ENCODE assay signal across 40 cellular contexts in genomic region chr11:114551060-114551459, GRCh38. TPM values are rescaled to one million over a fixed set of nuclear protein-coding genes. Genes with fewer than 3 reads are reported as not detected.
"Had no signal": no experiment of that assay in that cellular context is flagged by ENCODE, and none has a peak within 500 bp of the region (broad histone marks: within the 10 kb centered on the region; RNA-seq: fewer than 3 reads in every experiment).

No MANE protein-coding gene starts in this region.

- H3K27ac ChIP-seq: ascending aorta, cardiac muscle cell, WERI-Rb-1 had no signal

- H3K9me3 ChIP-seq: ascending aorta had no signal

- H3K27me3 Mint-ChIP-seq: activated naive CD4-positive, alpha-beta T cell treated with anti-CD3 and anti-CD28 coated beads, Interleukin-2, amount 50 U/mL, for 24 hours; activated naive CD8-positive, alpha-beta T cell; activated T-cell treated with anti-CD3 and anti-CD28 coated beads, Interleukin-2, amount 50 U/mL, for 24 hours; central memory CD8-positive, alpha-beta T cell had no signal

- DNase-seq: activated CD4-positive, alpha-beta memory T cell treated with anti-CD3 and anti-CD28 coated beads, Interleukin-2, amount 10 ng/mL, durations not matched to agents 7 days and 5 days; activated CD4-positive, alpha-beta T cell treated with anti-CD3 and anti-CD28 coated beads for 1 hour; activated CD4-positive, alpha-beta T cell treated with anti-CD3 and anti-CD28 coated beads for 36 hours; activated CD4-positive, alpha-beta T cell treated with anti-CD3 and anti-CD28 coated beads for 48 hours; activated CD4-positive, alpha-beta T cell treated with anti-CD3 and anti-CD28 coated beads, Interleukin-2, amount 10 ng/mL, durations not matched to agents 7 days and 5 days; activated CD4-positive, alpha-beta T cell treated with anti-CD3 and anti-CD28 coated beads, Interleukin-2, amount 50 U/mL, for 48 hours; activated CD4-positive, CD25-positive, alpha-beta regulatory T cell; activated CD8-positive, alpha-beta memory T cell treated with anti-CD3 and anti-CD28 coated beads for 24 hours; activated CD8-positive, alpha-beta memory T cell treated with anti-CD3 and anti-CD28 coated beads, Interleukin-2, amount 10 ng/mL, durations not matched to agents 7 days and 5 days; activated CD8-positive, alpha-beta memory T cell treated with anti-CD3 and anti-CD28 coated beads, Interleukin-2, amount 50 U/mL, for 48 hours; activated CD8-positive, alpha-beta T cell treated with anti-CD3 and anti-CD28 coated beads, Interleukin-2, amount 10 ng/mL, durations not matched to agents 7 days and 5 days; activated effector memory CD4-positive, alpha-beta T cell treated with Interleukin-2 at 50 U/mL for 16 hours; activated gamma-delta T cell; activated naive CD4-positive, alpha-beta T cell treated with anti-CD3 and anti-CD28 coated beads, Interleukin-2, amount 10 ng/mL, durations not matched to agents 7 days and 5 days; activated naive CD4-positive, alpha-beta T cell treated with Interleukin-2 at 50 U/mL for 16 hours; activated naive CD8-positive, alpha-beta T cell treated with anti-CD3 and anti-CD28 coated beads, Interleukin-2, amount 10 ng/mL, durations not matched to agents 7 days and 5 days; activated naive CD8-positive, alpha-beta T cell treated with anti-CD3 and anti-CD28 coated beads, Interleukin-2, amount 50 U/mL, for 24 hours; activated T-cell treated with anti-CD3 and anti-CD28 coated beads, Interleukin-2, amount 50 U/mL, for 24 hours; activated T-cell treated with anti-CD3 and anti-CD28 coated beads, Interleukin-2, amount 50 U/mL, for 48 hours; amygdala; anterior cingulate cortex; caudate nucleus; cerebellar nuclear complex; T-helper 1 cell; T-helper 2 cell; T-helper 9 cell; WERI-Rb-1 had no signal

- H3K4me1 ChIP-seq: ascending aorta had no signal

- H3K36me3 Mint-ChIP-seq: activated CD8-positive, alpha-beta memory T cell treated with anti-CD3 and anti-CD28 coated beads, Interleukin-2, amount 10 ng/mL, durations not matched to agents 7 days and 5 days; activated naive CD4-positive, alpha-beta T cell treated with anti-CD3 and anti-CD28 coated beads, Interleukin-2, amount 10 ng/mL, durations not matched to agents 7 days and 5 days; activated naive CD4-positive, alpha-beta T cell treated with anti-CD3 and anti-CD28 coated beads, Interleukin-2, amount 50 U/mL, for 24 hours; activated naive CD8-positive, alpha-beta T cell; activated naive CD8-positive, alpha-beta T cell treated with anti-CD3 and anti-CD28 coated beads, Interleukin-2, amount 10 ng/mL, durations not matched to agents 7 days and 5 days; brain; WTC11 had no signal

- ATAC-seq: activated CD4-positive, alpha-beta T cell treated with anti-CD3 and anti-CD28 coated beads for 36 hours; activated CD4-positive, CD25-positive, alpha-beta regulatory T cell treated with anti-CD3 and anti-CD28 coated beads, Interleukin-2, amount 50 U/mL, for 24 hours; activated CD8-positive, alpha-beta memory T cell treated with anti-CD3 and anti-CD28 coated beads, Interleukin-2, amount 10 ng/mL, durations not matched to agents 7 days and 5 days; activated CD8-positive, alpha-beta T cell treated with anti-CD3 and anti-CD28 coated beads, Interleukin-2, amount 10 ng/mL, durations not matched to agents 7 days and 5 days; activated naive CD8-positive, alpha-beta T cell treated with anti-CD3 and anti-CD28 coated beads, Interleukin-2, amount 50 U/mL, for 24 hours; WTC11 had no signal

- H3K36me3 ChIP-seq: ascending aorta, cardiac muscle cell, WERI-Rb-1 had no signal

- H3K4me3 ChIP-seq: ascending aorta, cardiac muscle cell had no signal

- H3K4me1 Mint-ChIP-seq: activated CD4-positive, alpha-beta memory T cell treated with anti-CD3 and anti-CD28 coated beads, Interleukin-2, amount 10 ng/mL, durations not matched to agents 7 days and 5 days; activated CD4-positive, alpha-beta T cell treated with anti-CD3 and anti-CD28 coated beads for 36 hours; activated CD4-positive, alpha-beta T cell treated with anti-CD3 and anti-CD28 coated beads, Interleukin-2, amount 10 ng/mL, durations not matched to agents 7 days and 5 days; activated CD8-positive, alpha-beta memory T cell treated with anti-CD3 and anti-CD28 coated beads, Interleukin-2, amount 10 ng/mL, durations not matched to agents 7 days and 5 days; activated naive CD4-positive, alpha-beta T cell treated with anti-CD3 and anti-CD28 coated beads, Interleukin-2, amount 10 ng/mL, durations not matched to agents 7 days and 5 days; activated naive CD4-positive, alpha-beta T cell treated with anti-CD3 and anti-CD28 coated beads, Interleukin-2, amount 50 U/mL, for 24 hours; activated naive CD8-positive, alpha-beta T cell treated with anti-CD3 and anti-CD28 coated beads, Interleukin-2, amount 10 ng/mL, durations not matched to agents 7 days and 5 days; activated naive CD8-positive, alpha-beta T cell treated with anti-CD3 and anti-CD28 coated beads, Interleukin-2, amount 50 U/mL, for 24 hours; brain; central memory CD8-positive, alpha-beta T cell had no signal

- H3K27ac Mint-ChIP-seq: activated CD4-positive, alpha-beta memory T cell treated with anti-CD3 and anti-CD28 coated beads, Interleukin-2, amount 10 ng/mL, durations not matched to agents 7 days and 5 days; activated CD4-positive, alpha-beta T cell treated with anti-CD3 and anti-CD28 coated beads for 36 hours; activated CD4-positive, alpha-beta T cell treated with anti-CD3 and anti-CD28 coated beads, Interleukin-2, amount 10 ng/mL, durations not matched to agents 7 days and 5 days; activated CD8-positive, alpha-beta memory T cell treated with anti-CD3 and anti-CD28 coated beads, Interleukin-2, amount 10 ng/mL, durations not matched to agents 7 days and 5 days; activated CD8-positive, alpha-beta T cell treated with anti-CD3 and anti-CD28 coated beads, Interleukin-2, amount 10 ng/mL, durations not matched to agents 7 days and 5 days; activated naive CD4-positive, alpha-beta T cell treated with anti-CD3 and anti-CD28 coated beads, Interleukin-2, amount 10 ng/mL, durations not matched to agents 7 days and 5 days; activated naive CD4-positive, alpha-beta T cell treated with anti-CD3 and anti-CD28 coated beads, Interleukin-2, amount 50 U/mL, for 24 hours; activated naive CD8-positive, alpha-beta T cell; activated naive CD8-positive, alpha-beta T cell treated with anti-CD3 and anti-CD28 coated beads, Interleukin-2, amount 10 ng/mL, durations not matched to agents 7 days and 5 days; activated naive CD8-positive, alpha-beta T cell treated with anti-CD3 and anti-CD28 coated beads, Interleukin-2, amount 50 U/mL, for 24 hours; activated T-cell treated with anti-CD3 and anti-CD28 coated beads, Interleukin-2, amount 50 U/mL, for 24 hours; activated T-helper 2 cell treated with anti-CD3 and anti-CD28 coated beads, Interferon-gamma antibody, Interleukin-2, Interleukin-4, amounts not matched to agents 10 μg/mL and 5 μg/mL and 100 μg/mL, durations not matched to agents 14 hours and 24 hours and 36 hours; brain; T-helper 1 cell treated with Interleukin-12 subunit alpha and Interleukin-12 subunit beta and Interleukin-4 antibody, amounts not matched to agents 30 μg/mL and 1 μg/mL, for 36 hours; T-helper 2 cell treated with Interferon-gamma antibody and Interleukin-4, amounts not matched to agents 5 μg/mL and 100 μg/mL, for 36 hours; WTC11 had no signal

- H3K27me3 ChIP-seq: ascending aorta, cardiac muscle cell had no signal

- H3K4me3 Mint-ChIP-seq: activated CD4-positive, alpha-beta memory T cell treated with anti-CD3 and anti-CD28 coated beads, Interleukin-2, amount 10 ng/mL, durations not matched to agents 7 days and 5 days; activated CD4-positive, alpha-beta T cell treated with anti-CD3 and anti-CD28 coated beads for 36 hours; activated CD4-positive, alpha-beta T cell treated with anti-CD3 and anti-CD28 coated beads, Interleukin-2, amount 10 ng/mL, durations not matched to agents 7 days and 5 days; activated CD8-positive, alpha-beta memory T cell treated with anti-CD3 and anti-CD28 coated beads, Interleukin-2, amount 10 ng/mL, durations not matched to agents 7 days and 5 days; activated CD8-positive, alpha-beta T cell treated with anti-CD3 and anti-CD28 coated beads, Interleukin-2, amount 10 ng/mL, durations not matched to agents 7 days and 5 days; activated naive CD4-positive, alpha-beta T cell treated with anti-CD3 and anti-CD28 coated beads, Interleukin-2, amount 10 ng/mL, durations not matched to agents 7 days and 5 days; activated naive CD4-positive, alpha-beta T cell treated with anti-CD3 and anti-CD28 coated beads, Interleukin-2, amount 50 U/mL, for 24 hours; activated naive CD8-positive, alpha-beta T cell; activated naive CD8-positive, alpha-beta T cell treated with anti-CD3 and anti-CD28 coated beads, Interleukin-2, amount 10 ng/mL, durations not matched to agents 7 days and 5 days; activated naive CD8-positive, alpha-beta T cell treated with anti-CD3 and anti-CD28 coated beads, Interleukin-2, amount 50 U/mL, for 24 hours; activated T-cell treated with anti-CD3 and anti-CD28 coated beads, Interleukin-2, amount 50 U/mL, for 24 hours; brain; central memory CD8-positive, alpha-beta T cell; T-helper 1 cell treated with Interleukin-12 subunit alpha and Interleukin-12 subunit beta and Interleukin-4 antibody, amounts not matched to agents 30 μg/mL and 1 μg/mL, for 36 hours; T-helper 2 cell treated with Interferon-gamma antibody and Interleukin-4, amounts not matched to agents 5 μg/mL and 100 μg/mL, for 36 hours; WTC11 had no signal

- H3K9me3 Mint-ChIP-seq: activated CD4-positive, alpha-beta memory T cell treated with anti-CD3 and anti-CD28 coated beads, Interleukin-2, amount 10 ng/mL, durations not matched to agents 7 days and 5 days; activated CD4-positive, alpha-beta T cell treated with anti-CD3 and anti-CD28 coated beads, Interleukin-2, amount 10 ng/mL, durations not matched to agents 7 days and 5 days; activated naive CD4-positive, alpha-beta T cell treated with anti-CD3 and anti-CD28 coated beads, Interleukin-2, amount 10 ng/mL, durations not matched to agents 7 days and 5 days; activated naive CD4-positive, alpha-beta T cell treated with anti-CD3 and anti-CD28 coated beads, Interleukin-2, amount 50 U/mL, for 24 hours; activated naive CD8-positive, alpha-beta T cell treated with anti-CD3 and anti-CD28 coated beads, Interleukin-2, amount 10 ng/mL, durations not matched to agents 7 days and 5 days; activated naive CD8-positive, alpha-beta T cell treated with anti-CD3 and anti-CD28 coated beads, Interleukin-2, amount 50 U/mL, for 24 hours; activated T-cell treated with anti-CD3 and anti-CD28 coated beads, Interleukin-2, amount 50 U/mL, for 24 hours; activated T-helper 2 cell treated with anti-CD3 and anti-CD28 coated beads, Interferon-gamma antibody, Interleukin-2, Interleukin-4, amounts not matched to agents 10 μg/mL and 5 μg/mL and 100 μg/mL, durations not matched to agents 14 hours and 24 hours and 36 hours; brain; central memory CD8-positive, alpha-beta T cell; T-helper 1 cell treated with Interleukin-12 subunit alpha and Interleukin-12 subunit beta and Interleukin-4 antibody, amounts not matched to agents 30 μg/mL and 1 μg/mL, for 36 hours; T-helper 2 cell treated with Interferon-gamma antibody and Interleukin-4, amounts not matched to agents 5 μg/mL and 100 μg/mL, for 36 hours had no signal

RNA-seq across cellular contexts. Expression of gene NXPE1, which starts 8.6 kb away (rescaled TPM):
- total RNA-seq: activated CD4-positive, alpha-beta memory T cell treated with anti-CD3 and anti-CD28 coated beads, Interleukin-2, amount 10 ng/mL, durations not matched to agents 7 days and 5 days; activated CD4-positive, alpha-beta T cell treated with anti-CD3 and anti-CD28 coated beads for 36 hours; activated CD4-positive, alpha-beta T cell treated with anti-CD3 and anti-CD28 coated beads, Interleukin-2, amount 10 ng/mL, durations not matched to agents 7 days and 5 days; activated CD8-positive, alpha-beta memory T cell treated with anti-CD3 and anti-CD28 coated beads, Interleukin-2, amount 10 ng/mL, durations not matched to agents 7 days and 5 days; activated CD8-positive, alpha-beta T cell treated with anti-CD3 and anti-CD28 coated beads, Interleukin-2, amount 10 ng/mL, durations not matched to agents 7 days and 5 days; activated naive CD8-positive, alpha-beta T cell treated with anti-CD3 and anti-CD28 coated beads, Interleukin-2, amount 10 ng/mL, durations not matched to agents 7 days and 5 days; activated T-helper 2 cell treated with anti-CD3 and anti-CD28 coated beads, Interferon-gamma antibody, Interleukin-2, Interleukin-4, amounts not matched to agents 10 μg/mL and 5 μg/mL and 100 μg/mL, durations not matched to agents 14 hours and 24 hours and 36 hours; ascending aorta; bronchial epithelial cell; cardiac muscle cell; WTC11 had no signal
- polyA plus RNA-seq: adipose tissue, cardiac muscle cell had no signal

RNA-seq across cellular contexts. Expression of gene NXPE4, which starts 44.5 kb away (rescaled TPM):
- total RNA-seq: activated CD4-positive, alpha-beta memory T cell treated with anti-CD3 and anti-CD28 coated beads, Interleukin-2, amount 10 ng/mL, durations not matched to agents 7 days and 5 days; activated CD4-positive, alpha-beta T cell treated with anti-CD3 and anti-CD28 coated beads for 36 hours; activated CD4-positive, alpha-beta T cell treated with anti-CD3 and anti-CD28 coated beads, Interleukin-2, amount 10 ng/mL, durations not matched to agents 7 days and 5 days; activated CD8-positive, alpha-beta memory T cell treated with anti-CD3 and anti-CD28 coated beads, Interleukin-2, amount 10 ng/mL, durations not matched to agents 7 days and 5 days; activated CD8-positive, alpha-beta T cell treated with anti-CD3 and anti-CD28 coated beads, Interleukin-2, amount 10 ng/mL, durations not matched to agents 7 days and 5 days; activated naive CD8-positive, alpha-beta T cell treated with anti-CD3 and anti-CD28 coated beads, Interleukin-2, amount 10 ng/mL, durations not matched to agents 7 days and 5 days; activated T-helper 2 cell treated with anti-CD3 and anti-CD28 coated beads, Interferon-gamma antibody, Interleukin-2, Interleukin-4, amounts not matched to agents 10 μg/mL and 5 μg/mL and 100 μg/mL, durations not matched to agents 14 hours and 24 hours and 36 hours; ascending aorta; bronchial epithelial cell; cardiac muscle cell had no signal
- polyA plus RNA-seq: cardiac muscle cell had no signal
